ENCODE assay signal across 20 cellular contexts in the genomic region with DNA sequence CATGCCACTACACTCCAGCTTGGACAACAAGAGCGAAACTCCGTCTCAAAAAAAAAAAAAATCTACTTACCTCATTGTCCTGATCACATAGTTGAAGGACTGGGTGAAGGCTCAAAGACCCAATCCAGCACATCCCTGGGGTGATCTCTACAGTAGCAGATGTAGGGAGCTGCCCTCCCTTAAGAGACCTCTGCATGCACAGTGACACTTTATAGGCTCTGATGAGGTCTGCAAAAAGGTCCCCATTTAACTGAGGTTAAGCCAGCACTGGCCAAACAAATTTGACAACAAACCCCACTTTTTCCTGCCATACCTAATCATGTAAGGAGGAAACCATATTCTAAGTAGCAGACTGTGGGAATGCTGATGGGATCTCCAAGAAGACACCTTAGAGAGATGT. TPM values are rescaled to one million over a fixed set of nuclear protein-coding genes. Genes with fewer than 3 reads are reported as not detected.
"Had no signal": no experiment of that assay in that cellular context is flagged by ENCODE, and none has a peak within 500 bp of the region (broad histone marks: within the 10 kb centered on the region; RNA-seq: fewer than 3 reads in every experiment).

No MANE protein-coding gene starts in this region.

- H3K27ac ChIP-seq: dorsolateral prefrontal cortex, gastroesophageal sphincter, left ventricle myocardium inferior, lower lobe of right lung, sigmoid colon, skin epidermis, uterus had no signal

- H3K4me3 Mint-ChIP-seq: immature natural killer cell, memory B cell, mesothelial cell of epicardium, natural killer cell, type B pancreatic cell had no signal

- H3K9me3 ChIP-seq: gastroesophageal sphincter, left ventricle myocardium inferior, lower lobe of right lung, sigmoid colon, uterus had no signal

- FAIRE-seq: keratinocyte had no signal

- H3K27ac Mint-ChIP-seq: immature natural killer cell, memory B cell, mesothelial cell of epicardium, natural killer cell, type B pancreatic cell had no signal

- H3K9me3 Mint-ChIP-seq: immature natural killer cell, memory B cell, mesothelial cell of epicardium, natural killer cell, type B pancreatic cell had no signal

- H3K36me3 Mint-ChIP-seq: immature natural killer cell, memory B cell, natural killer cell had no signal

- H3K4me1 Mint-ChIP-seq: immature natural killer cell, natural killer cell had no signal

- DNase-seq: dorsolateral prefrontal cortex; effector CD8-positive, alpha-beta T cell; glutamatergic neuron; immature natural killer cell; left cardiac atrium; left ventricle myocardium inferior; lower lobe of right lung; natural killer cell; sigmoid colon; stimulated activated CD4-positive, alpha-beta T cell treated with anti-CD3 and anti-CD28 coated beads, Interleukin-2, amount 100 ng/mL, for 24 hours; stimulated activated CD4-positive, alpha-beta T cell treated with anti-CD3 and anti-CD28 coated beads, Interleukin-4, amount 100 ng/mL, for 4 hours; stimulated activated naive CD4-positive, alpha-beta T cell treated with Interleukin-2 at 50 U/mL for 16 hours; uterus had no signal

- H3K4me1 ChIP-seq: gastroesophageal sphincter, left ventricle myocardium inferior, uterus had no signal

- H3K27me3 ChIP-seq: dorsolateral prefrontal cortex, gastroesophageal sphincter, sigmoid colon, uterus had no signal

- H3K36me3 ChIP-seq: left ventricle myocardium inferior, lower lobe of right lung, uterus had no signal

- ATAC-seq: gastroesophageal sphincter, left cardiac atrium, lower lobe of right lung, natural killer cell had no signal

- H3K4me3 ChIP-seq: dorsolateral prefrontal cortex, gastroesophageal sphincter, left ventricle myocardium inferior, lower lobe of right lung, sigmoid colon, skin epidermis, uterus had no signal

RNA-seq across cellular contexts. Expression of gene SPATA12, which starts 31.1 kb away (rescaled TPM):
- total RNA-seq: gastroesophageal sphincter, left cardiac atrium, left ventricle myocardium inferior, mesothelial cell of epicardium, natural killer cell, omental fat pad, sigmoid colon had no signal
- polyA plus RNA-seq: immature natural killer cell had no signal
